In genomic region chr11:130897262-130898182, GRCh38 we compare ENCODE assay signal across 9 cellular contexts. TPM values are rescaled to one million over a fixed set of nuclear protein-coding genes. Genes with fewer than 3 reads are reported as not detected.
DNase-seq lines count a peak whose midpoint lies in the region; ATAC-seq, FAIRE-seq and TF ChIP-seq lines count a peak whose summit lies in the region.
"Had no signal": no experiment of that assay in that cellular context is flagged by ENCODE, and none has a peak within 500 bp of the region (broad histone marks: within the 10 kb centered on the region; RNA-seq: fewer than 3 reads in every experiment).

No MANE protein-coding gene starts in this region.

- peak; percentile 81 for DNase-seq in PC-3
- peak; percentile 95 for DNase-seq in endothelial cell of umbilical vein (ENCODE audit: low read depth, low spot score)
- peak; percentile 65 for DNase-seq in mucosa of gallbladder (ENCODE audit: low spot score)
- peak; percentile 76 for DNase-seq in upper lobe of right lung
- DNase-seq in GF-D8 (lab: John Stamatoyannopoulos, UW): no peak
- no peak for DNase-seq in stimulated activated CD4-positive, alpha-beta T cell treated with anti-CD3 and anti-CD28 coated beads, Interleukin-4, amount 100 ng/mL, for 1 hour
- DNase-seq: foreskin melanocyte, KG1 had no signal

- CTCF ChIA-PET in PC-3 (lab: Charles Lee): no interaction called here
- CTCF ChIA-PET in endothelial cell of umbilical vein (lab: Charles Lee): interaction anchor here (0.8 to 8.2 kb wide), 8 partner anchors 9 to 1229 kb away, joined by 3 to 125 read pairs (median 14); partner anchors contain the start of gene SNX19

- H2AFZ ChIP-seq in PC-3 (ENCODE audit: low read length): no peak overlapping the region
- no peak overlapping the region for H2AFZ ChIP-seq in endothelial cell of umbilical vein (ENCODE audit: low read depth, low read length)

- FAIRE-seq in endothelial cell of umbilical vein (lab: Jason Lieb, UNC): peak; percentile 85

- BruUV-seq in PC-3 (replicated peaks; lab: Mats Ljungman, UMichigan): no TSS peak
- TSS peak; percentile 51 for BruUV-seq in endothelial cell of umbilical vein (replicated peaks; lab: Mats Ljungman, UMichigan)

- TF ChIP-seq CTCF in PC-3 (conservative IDR thresholded peaks at IDR 0.05; ENCODE audit: low read depth, low read length) (no peak), endothelial cell of umbilical vein (IDR thresholded peaks at IDR 0.05; ENCODE audit: extremely low read depth in 1 of 2, insufficient read depth in 1 of 2, low read depth in 1 of 2, low read length in 2 of 2) (no peak), upper lobe of right lung (IDR thresholded peaks at IDR 0.05) (no peak)

- H3K27me3 ChIP-seq in PC-3 (ENCODE audit: low read length) (no peaks in the 10 kb centered on the region), endothelial cell of umbilical vein (ENCODE audit: control insufficient read depth in 2 of 2, insufficient read depth in 2 of 2, low read length in 2 of 2) (no peaks in the 10 kb centered on the region), upper lobe of right lung (no peaks in the 10 kb centered on the region)

- POLR2A ChIA-PET in PC-3 (lab: Charles Lee; ENCODE audit: unreplicated experiment): no interaction called here
- POLR2A ChIA-PET in endothelial cell of umbilical vein (lab: Charles Lee): interaction anchor here (1.2 to 2.2 kb wide), 3 partner anchors 9 to 19 kb away, joined by 4 to 8 read pairs (median 7); partner anchors contain the start of gene SNX19

- H4K20me1 ChIP-seq in PC-3 (ENCODE audit: low read length) (no peaks in the 10 kb centered on the region), endothelial cell of umbilical vein (replicated peaks; ENCODE audit: control insufficient read depth, extremely low read depth, insufficient read depth, low read length) (no peaks in the 10 kb centered on the region)

- peaks cover 12% of the 10 kb centered on the region for H3K4me1 ChIP-seq in PC-3 (ENCODE audit: insufficient read depth, low read length)
- peaks cover 35% of the 10 kb centered on the region for H3K4me1 ChIP-seq in endothelial cell of umbilical vein (ENCODE audit: control insufficient read depth, extremely low read depth, insufficient read depth, low read length)
- H3K4me1 ChIP-seq in upper lobe of right lung: peaks cover 25% of the 10 kb centered on the region

- peak overlapping the region; percentile 40 for H3K27ac ChIP-seq in PC-3 (ENCODE audit: low read length)
- peak overlapping the region; percentile 80 for H3K27ac ChIP-seq in endothelial cell of umbilical vein (ENCODE audit: insufficient read depth, low read depth, low read length)
- peak overlapping the region; percentile 76 for H3K27ac ChIP-seq in upper lobe of right lung

- no peak overlapping the region for H3K9ac ChIP-seq in PC-3 (ENCODE audit: low read length)
- H3K9ac ChIP-seq in endothelial cell of umbilical vein (replicated peaks; ENCODE audit: extremely low read depth, insufficient read depth, low read length): peak overlapping the region; percentile 59

- H3K4me3 ChIP-seq in PC-3 (ENCODE audit: low read length) (no peak overlapping the region), endothelial cell of umbilical vein (replicated peaks in 1 of 3; ENCODE audit: insufficient read depth in 1 of 3, low read depth in 1 of 3, low read length in 3 of 3) (no peak overlapping the region), upper lobe of right lung (no peak overlapping the region)

- H3K36me3 ChIP-seq in PC-3 (ENCODE audit: low read depth, low read length): peaks cover 52% of the 10 kb centered on the region
- H3K36me3 ChIP-seq in endothelial cell of umbilical vein (ENCODE audit: control insufficient read depth in 2 of 2, extremely low read depth in 1 of 2, insufficient read depth in 2 of 2, low read length in 2 of 2): peaks cover 8 to 29% of the 10 kb centered on the region in 2 experiments
- H3K36me3 ChIP-seq in upper lobe of right lung: peaks cover 91% of the 10 kb centered on the region

- dilution Hi-C loops in endothelial cell of umbilical vein (cut with MboI; ENCODE audit: extremely low pct_ligation_motif_present, low sequenced_read_pairs): no loop called here

- H3K9me2 ChIP-seq in PC-3 (replicated peaks; ENCODE audit: low read length): no peaks in the 10 kb centered on the region

- no peak overlapping the region for H3K4me2 ChIP-seq in PC-3 (ENCODE audit: low read length)
- peak overlapping the region; percentile 12 for H3K4me2 ChIP-seq in endothelial cell of umbilical vein (ENCODE audit: insufficient read depth, low read length)

- H3F3A ChIP-seq in PC-3 (ENCODE audit: low read length, unreplicated experiment): no peaks in the 10 kb centered on the region

- ATAC-seq in PC-3 (peak; percentile 61), upper lobe of right lung (peak; percentile 85), HG02981 (IDR thresholded peaks at IDR 0.05; ENCODE audit: unreplicated experiment) (no peak)

- H3K9me3 ChIP-seq in PC-3 (ENCODE audit: low read length): no peaks in the 10 kb centered on the region
- no peaks in the 10 kb centered on the region for H3K9me3 ChIP-seq in endothelial cell of umbilical vein (replicated peaks; ENCODE audit: control insufficient read depth, insufficient read depth, low read length)
- H3K9me3 ChIP-seq in upper lobe of right lung: no peaks in the 10 kb centered on the region

- no peaks in the 10 kb centered on the region for H3K9me1 ChIP-seq in endothelial cell of umbilical vein (replicated peaks; ENCODE audit: control insufficient read depth, extremely low read depth, insufficient read depth, low read length)

- H3K79me2 ChIP-seq in PC-3 (ENCODE audit: low read length) (no peaks in the 10 kb centered on the region), endothelial cell of umbilical vein (ENCODE audit: control insufficient read depth, insufficient read depth, low read length) (no peaks in the 10 kb centered on the region)

- intact Hi-C loops in PC-3 (cut with micrococcal nuclease) (loop anchor here (10.0 kb wide), 1 partner anchor 63 kb away; no protein-coding TSS in a partner anchor), endothelial cell of umbilical vein (cut with micrococcal nuclease) (loop anchor here (1.0 to 10.0 kb wide), 5 partner anchors 8 to 1175 kb away; partner anchors contain the start of genes SNX19 and ZBTB44), upper lobe of right lung (cut with DNase I) (no loop called here)

- TF ChIP-seq POLR2A in endothelial cell of umbilical vein (IDR thresholded peaks at IDR 0.05; ENCODE audit: low read depth, low read length): peak; percentile 49

TF ChIP-seq in endothelial cell of umbilical vein, 7 proteins besides CTCF, POLR2A, EP300 and RAD21:
- no peak for TF ChIP-seq MYC (IDR thresholded peaks at IDR 0.05; ENCODE audit: low read depth, low read length)
- TF ChIP-seq MAX (IDR thresholded peaks at IDR 0.05; ENCODE audit: insufficient read depth, insufficient read length): no peak
- no peak for TF ChIP-seq EZH2 (IDR thresholded peaks at IDR 0.05; ENCODE audit: borderline replicate concordance, low read depth, low read length, severe bottlenecking)
- peak; percentile 76 for TF ChIP-seq JUN (IDR thresholded peaks at IDR 0.05; ENCODE audit: borderline replicate concordance, insufficient read depth, insufficient read length, low read depth)
- peak; percentile 77 for TF ChIP-seq POLR2AphosphoS5 (IDR thresholded peaks at IDR 0.05; ENCODE audit: insufficient read depth, low read depth, low read length)
- peak; percentile 66 for TF ChIP-seq GATA2 (IDR thresholded peaks at IDR 0.05; ENCODE audit: insufficient read depth, insufficient read length, low read depth, low read length)
- TF ChIP-seq FOS (IDR thresholded peaks at IDR 0.05; ENCODE audit: borderline replicate concordance, insufficient read depth, low read length): peak; percentile 53
TF ChIP-seq in endothelial cell of umbilical vein: peak in this region for 4.

RNA-seq across cellular contexts. Expression of gene SNX19, which starts 18.8 kb away (rescaled TPM):
- 65.2 and 66.4 TPM in 2 replicates for total RNA-seq in PC-3 (2014; rRNA removed)
- total RNA-seq in endothelial cell of umbilical vein: 44.3 and 49.8 TPM in 2 replicates
- polyA plus RNA-seq in endothelial cell of umbilical vein: 36.0 and 37.4 TPM in 2 replicates
- 20.5 and 27.7 TPM in 2 replicates for polyA plus RNA-seq in endothelial cell of umbilical vein (2011; cell fraction: cytosol; rRNA removed)
- polyA plus RNA-seq in endothelial cell of umbilical vein (2011; cell fraction: nucleus; rRNA removed): 70.0 and 83.4 TPM in 2 replicates
- 36.2 and 38.4 TPM in 2 replicates for polyA plus RNA-seq in endothelial cell of umbilical vein (2012)
- 135 and 143 TPM in 2 replicates for polyA minus RNA-seq in endothelial cell of umbilical vein
- 8.5 TPM for polyA minus RNA-seq in endothelial cell of umbilical vein (2011; cell fraction: cytosol; rRNA and poly(A)+ RNA removed)
- 148 and 169 TPM in 2 replicates for polyA minus RNA-seq in endothelial cell of umbilical vein (2011; cell fraction: nucleus; rRNA and poly(A)+ RNA removed)
- total RNA-seq in mucosa of gallbladder: 76.6 TPM
- 72.2 TPM for total RNA-seq in upper lobe of right lung

Comparison
In these comparisons a context has a peak if more than half of its experiments do, and no peak if none do; other contexts are left out.
1. DNase-seq: peak in PC-3 (single experiment), endothelial cell of umbilical vein (single experiment), mucosa of gallbladder (single experiment) and upper lobe of right lung (single experiment); none in GF-D8 (single experiment) and stimulated activated CD4-positive, alpha-beta T cell treated with anti-CD3 and anti-CD28 coated beads, Interleukin-4, amount 100 ng/mL, for 1 hour (single experiment).
2. Peak in every context shown above with its lines, with median percentiles within 50 percentile points of each other: H3K27ac ChIP-seq.